ENCODE assay signal across 10 cellular contexts in the genomic region with DNA sequence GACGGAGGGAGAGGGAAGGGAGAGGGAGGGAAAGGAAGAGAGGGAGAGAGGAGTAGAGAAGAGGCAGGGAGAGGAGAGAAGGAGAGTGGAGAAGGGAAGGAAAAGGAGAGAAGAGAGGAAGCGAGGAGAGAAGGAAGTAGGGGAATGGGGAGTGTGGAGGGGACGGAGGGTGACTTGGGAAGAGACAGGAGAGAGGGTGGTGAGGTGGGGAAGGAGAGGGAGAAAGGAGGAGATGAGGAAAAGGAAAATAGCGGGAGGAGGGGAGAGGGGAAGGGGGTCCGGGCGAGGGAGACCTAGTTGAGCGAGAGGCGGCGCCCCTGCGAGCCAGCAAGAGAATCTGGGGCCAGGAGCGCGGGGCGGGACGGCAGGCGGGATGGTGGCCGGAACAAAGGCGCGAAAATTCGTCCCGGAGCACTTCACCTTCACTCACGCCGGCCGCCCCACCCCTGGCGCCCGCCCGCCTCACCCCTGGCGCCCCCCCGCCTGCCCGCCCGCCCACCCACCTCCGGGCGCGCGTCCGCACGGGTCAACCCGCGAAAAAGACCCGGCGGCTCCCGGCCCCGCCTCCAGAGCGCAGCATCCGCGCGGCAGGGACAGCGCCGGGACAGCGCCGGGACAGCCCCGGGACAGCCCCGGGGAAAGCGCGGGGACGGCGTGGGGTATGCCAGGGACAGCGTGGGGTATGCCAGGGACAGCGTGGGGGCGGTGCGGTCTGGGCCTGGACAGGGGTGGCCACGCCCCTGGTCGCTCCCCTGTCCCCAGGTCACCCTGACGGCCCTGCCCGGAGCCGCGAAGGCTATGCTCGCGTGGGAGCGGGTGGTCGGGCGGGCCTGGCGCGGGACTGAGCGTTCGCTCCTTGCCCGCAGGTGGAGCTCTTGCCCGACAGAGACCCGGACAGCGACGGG. TPM values are rescaled to one million over a fixed set of nuclear protein-coding genes. Genes with fewer than 3 reads are reported as not detected.
DNase-seq lines count a peak whose midpoint lies in the region; ATAC-seq, FAIRE-seq and TF ChIP-seq lines count a peak whose summit lies in the region.
"Had no signal": no experiment of that assay in that cellular context is flagged by ENCODE, and none has a peak within 500 bp of the region (broad histone marks: within the 10 kb centered on the region; RNA-seq: fewer than 3 reads in every experiment).

No MANE protein-coding gene starts in this region.

- H3K9me3 Mint-ChIP-seq in brain: peaks cover 0 to 6% (median 0%) of the 10 kb centered on the region in 5 experiments

- ATAC-seq in HG02938 (IDR thresholded peaks at IDR 0.05; ENCODE audit: unreplicated experiment): no peak

- H3K9ac ChIP-seq in HUES64 (ENCODE audit: low read depth, low read length): no peak overlapping the region
- H3K9ac ChIP-seq in mucosa of rectum (ENCODE audit: low read depth in 1 of 2, low read length in 2 of 2): peak overlapping the region in 1 of 2 donors; percentile 20

- H3K4me1 Mint-ChIP-seq in brain: peaks cover 44% of the 10 kb centered on the region

- H3K9me3 ChIP-seq in HUES64 (ENCODE audit: insufficient read depth, low read depth, low read length): no peaks in the 10 kb centered on the region
- no peaks in the 10 kb centered on the region for H3K9me3 ChIP-seq in mucosa of rectum (ENCODE audit: control insufficient read depth in 2 of 2, low read length in 2 of 2)

- H3K4me1 ChIP-seq in HUES64 (ENCODE audit: insufficient read depth, low read length) (peaks cover 24% of the 10 kb centered on the region), mucosa of rectum (ENCODE audit: control insufficient read depth in 2 of 2, insufficient read depth in 2 of 2, low read length in 2 of 2) (no peaks in the 10 kb centered on the region)

- peak overlapping the region in 2 of 5 experiments; percentile 8 to 91 for H3K27ac Mint-ChIP-seq in brain
- H3K27ac Mint-ChIP-seq: activated naive CD8-positive, alpha-beta T cell; natural killer cell treated with Interleukin-12 subunit alpha and Interleukin-12 subunit beta and Interleukin-15 and Interleukin-18, amount 100 ng/mL, for 72 hours had no signal

- H3K27ac ChIP-seq in HUES64 (ENCODE audit: low read depth, low read length): no peak overlapping the region
- no peak overlapping the region for H3K27ac ChIP-seq in mucosa of rectum (ENCODE audit: low read depth in 2 of 2, low read length in 2 of 2)

- H3K4me3 Mint-ChIP-seq in brain: peak overlapping the region; percentile 76 to 90 (median 80)
- H3K4me3 Mint-ChIP-seq: activated naive CD8-positive, alpha-beta T cell; natural killer cell treated with Interleukin-12 subunit alpha and Interleukin-12 subunit beta and Interleukin-15 and Interleukin-18, amount 100 ng/mL, for 72 hours had no signal

- FAIRE-seq in H54 (lab: Jason Lieb, UNC): no peak

- peak; percentile 36 for DNase-seq in COR-L47 (lab: John Stamatoyannopoulos, UW)
- DNase-seq in midbrain (lab: John Stamatoyannopoulos, UW): no peak
- DNase-seq in H54 (ENCODE audit: insufficient read length, low spot score): no peak
- no peak for DNase-seq in GM19238 (ENCODE audit: insufficient read length, low spot score)

- under 1% methylated on average over 72 of the region's 80 CpGs for WGBS in HUES64

- peak in 1 of 2 experiments; percentile 69 for TF ChIP-seq CTCF in brain (conservative IDR thresholded peaks at IDR 0.05)

- peaks cover 53% of the 10 kb centered on the region for H3K27me3 Mint-ChIP-seq in brain

- H3K4me3 ChIP-seq in HUES64 (ENCODE audit: low read length) (peak overlapping the region; percentile 71), mucosa of rectum (ENCODE audit: low read length in 2 of 2) (peak overlapping the region; percentile 13 to 43)

- no peaks in the 10 kb centered on the region for H3K36me3 ChIP-seq in HUES64 (ENCODE audit: insufficient read depth, low read length)
- no peaks in the 10 kb centered on the region for H3K36me3 ChIP-seq in mucosa of rectum (ENCODE audit: control insufficient read depth in 2 of 2, insufficient read depth in 2 of 2, low read length in 2 of 2)

- H3K36me3 Mint-ChIP-seq in brain: peaks cover 16% of the 10 kb centered on the region

- H3K27me3 ChIP-seq in HUES64 (ENCODE audit: insufficient read depth, low read length) (peaks cover 69% of the 10 kb centered on the region), mucosa of rectum (ENCODE audit: control insufficient read depth in 2 of 2, insufficient read depth in 2 of 2, low read length in 2 of 2) (peaks cover 17 to 29% of the 10 kb centered on the region in 2 donors)

- no peak for TF ChIP-seq POLR2A in H54 (IDR thresholded peaks at IDR 0.05; ENCODE audit: low read depth, low read length)

RNA-seq across cellular contexts. Expression of a gene that starts 4.2 kb away (rescaled TPM):
- polyA plus RNA-seq in HUES64 (2013, experiment 1 of 2): 0.35 TPM
- 0.63 TPM for polyA plus RNA-seq in HUES64 (2013, experiment 2 of 2)
- 5.9 TPM for polyA plus RNA-seq in brain (ENCODE audit: insufficient read depth, low read depth, low replicate concordance)
